ENCODE assay signal across 25 cellular contexts in genomic region chr1:155695107-155695506, GRCh38. TPM values are rescaled to one million over a fixed set of nuclear protein-coding genes. Genes with fewer than 3 reads are reported as not detected.
DNase-seq lines count a peak whose midpoint lies in the region; FAIRE-seq and TF ChIP-seq lines count a peak whose summit lies in the region.
"Had no signal": no experiment of that assay in that cellular context is flagged by ENCODE, and none has a peak within 500 bp of the region (broad histone marks: within the 10 kb centered on the region; RNA-seq: fewer than 3 reads in every experiment).

No MANE protein-coding gene starts in this region.

- H3K4me1 Mint-ChIP-seq in activated T-cell treated with anti-CD3 and anti-CD28 coated beads, Interleukin-2, amount 50 U/mL, for 24 hours (ENCODE audit: low read depth), result peaks cover 80% of the 10 kb centered on the region

- intact Hi-C loops in prostate gland (cut with DNase I), result no loop called here

- no peak for TF ChIP-seq POLR2A in prostate gland (IDR thresholded peaks at IDR 0.05)

- FAIRE-seq in small intestine (lab: Jason Lieb, UNC), result no peak
- FAIRE-seq: A204.1, GM18507, GM19239 had no signal

- H3K36me3 ChIP-seq in prostate gland (no peaks in the 10 kb centered on the region), small intestine (ENCODE audit: control insufficient read depth in 2 of 2, insufficient read depth in 2 of 2, low read length in 2 of 2) (peaks cover 0 to 5% of the 10 kb centered on the region in 2 donors)
- H3K36me3 ChIP-seq: uterus had no signal

- no peak overlapping the region for H3K27ac Mint-ChIP-seq in activated T-cell treated with anti-CD3 and anti-CD28 coated beads, Interleukin-2, amount 50 U/mL, for 24 hours
- H3K27ac Mint-ChIP-seq: activated naive CD4-positive, alpha-beta T cell treated with anti-CD3 and anti-CD28 coated beads, Interleukin-2, amount 10 ng/mL, durations not matched to agents 7 days and 5 days; CD8-positive, alpha-beta T cell had no signal

- no peak for DNase-seq in activated T-cell treated with anti-CD3 and anti-CD28 coated beads, Interleukin-2, amount 50 U/mL, for 24 hours
- DNase-seq in activated T-cell treated with anti-CD3 and anti-CD28 coated beads for 4 hours (no peak), fibroblast of mammary gland (ENCODE audit: low read depth) (peak; percentile 16), prostate gland (ENCODE audit: low spot score) (peak; percentile 71), HPDE6-E6E7 (ENCODE audit: extremely low spot score) (no peak), small intestine (no peak), SHP77 treated with DMSO at 0.1 percent for 48 hours (lab: John Stamatoyannopoulos, UW) (no peak)
- DNase-seq: activated CD4-positive, CD25-positive, alpha-beta regulatory T cell treated with anti-CD3 and anti-CD28 coated beads, Interleukin-2, amount 50 U/mL, for 72 hours; activated CD8-positive, alpha-beta memory T cell treated with anti-CD3 and anti-CD28 coated beads, Interleukin-2, amount 50 U/mL, for 48 hours; activated naive CD4-positive, alpha-beta T cell treated with anti-CD3 and anti-CD28 coated beads, Interleukin-2, amount 10 ng/mL, durations not matched to agents 7 days and 5 days; CD8-positive, alpha-beta T cell; DMS79 treated with DMSO at 0.1 percent for 48 hours; HCEC 1CT; hypothalamus; kidney glomerular epithelial cell; NCI-H1436 treated with DMSO at 0.1 percent for 48 hours; NCI-H446 treated with DMSO at 0.1 percent for 48 hours; right cardiac atrium; uterus had no signal

- WGBS in prostate gland, result 8% methylated on average over 4 of the region's 4 CpGs
- WGBS in small intestine, 3 donors, result 39 to 45% (median 44%) methylated on average over 4 of the region's 4 CpGs

- H3K4me3 ChIP-seq in fibroblast of mammary gland (ENCODE audit: control insufficient read depth, low read depth, low read length), result peak overlapping the region; percentile 43
- no peak overlapping the region for H3K4me3 ChIP-seq in prostate gland
- no peak overlapping the region for H3K4me3 ChIP-seq in small intestine (ENCODE audit: low read depth in 1 of 2, low read length in 2 of 2)
- H3K4me3 ChIP-seq: SJSA1, uterus had no signal

- H3K9me3 ChIP-seq in prostate gland, result no peaks in the 10 kb centered on the region
- H3K9me3 ChIP-seq in small intestine (ENCODE audit: control insufficient read depth, low read depth), result no peaks in the 10 kb centered on the region
- H3K9me3 ChIP-seq: SJSA1, uterus had no signal

- peak overlapping the region; percentile 80 for H3K4me3 Mint-ChIP-seq in activated T-cell treated with anti-CD3 and anti-CD28 coated beads, Interleukin-2, amount 50 U/mL, for 24 hours
- H3K4me3 Mint-ChIP-seq: activated naive CD4-positive, alpha-beta T cell treated with anti-CD3 and anti-CD28 coated beads, Interleukin-2, amount 10 ng/mL, durations not matched to agents 7 days and 5 days; CD8-positive, alpha-beta T cell had no signal

- peaks cover 5% of the 10 kb centered on the region for H3K4me1 ChIP-seq in prostate gland (replicated peaks)
- peaks cover 0 to 7% of the 10 kb centered on the region in 2 donors for H3K4me1 ChIP-seq in small intestine (ENCODE audit: control insufficient read depth in 2 of 2, insufficient read depth in 1 of 2, low read depth in 1 of 2, low read length in 1 of 2)
- H3K4me1 ChIP-seq: uterus had no signal

- no peaks in the 10 kb centered on the region for H3K27me3 Mint-ChIP-seq in activated T-cell treated with anti-CD3 and anti-CD28 coated beads, Interleukin-2, amount 50 U/mL, for 24 hours
- H3K27me3 Mint-ChIP-seq: activated naive CD4-positive, alpha-beta T cell treated with anti-CD3 and anti-CD28 coated beads, Interleukin-2, amount 10 ng/mL, durations not matched to agents 7 days and 5 days had no signal

- H3K36me3 Mint-ChIP-seq in activated T-cell treated with anti-CD3 and anti-CD28 coated beads, Interleukin-2, amount 50 U/mL, for 24 hours (ENCODE audit: low read depth), result peaks cover 92% of the 10 kb centered on the region

- TF ChIP-seq CTCF in VCaP (conservative IDR thresholded peaks at IDR 0.05) (no peak), fibroblast of mammary gland (conservative IDR thresholded peaks at IDR 0.05; ENCODE audit: control insufficient read depth, insufficient read depth, low read depth, low read length) (no peak), prostate gland (IDR thresholded peaks at IDR 0.05) (no peak)

- no peaks in the 10 kb centered on the region for H3K27me3 ChIP-seq in prostate gland (replicated peaks; ENCODE audit: insufficient read depth)
- H3K27me3 ChIP-seq in small intestine (ENCODE audit: control insufficient read depth in 2 of 2, insufficient read depth in 2 of 2, low read length in 2 of 2), result no peaks in the 10 kb centered on the region
- H3K27me3 ChIP-seq: SJSA1, uterus had no signal

- no peaks in the 10 kb centered on the region for H3K9me3 Mint-ChIP-seq in activated T-cell treated with anti-CD3 and anti-CD28 coated beads, Interleukin-2, amount 50 U/mL, for 24 hours
- H3K9me3 Mint-ChIP-seq: CD8-positive, alpha-beta T cell had no signal

- peak overlapping the region; percentile 91 for H3K27ac ChIP-seq in VCaP
- H3K27ac ChIP-seq in prostate gland, result peak overlapping the region; percentile 53 to 54
- peak overlapping the region in 1 of 2 donors; percentile 34 for H3K27ac ChIP-seq in small intestine (ENCODE audit: low read depth in 1 of 2, low read length in 1 of 2)
- H3K27ac ChIP-seq: KMS-11, SJSA1, uterus had no signal

RNA-seq across cellular contexts. Expression of gene DAP3, which starts 6.2 kb away (rescaled TPM):
- total RNA-seq in prostate gland, result 100 to 1,000 TPM; 139 to 151 TPM
- 10 to 100 TPM; 88.3 to 97.8 (median 94.6) TPM for polyA plus RNA-seq in small intestine

RNA-seq across cellular contexts. Expression of gene YY1AP1, which starts 6.5 kb away (rescaled TPM):
- 100 to 1,000 TPM in 1 of 2 donors, 10 to 100 TPM in 1; 63.4 to 121 TPM for total RNA-seq in prostate gland
- 10 to 100 TPM; 29.4 to 35.8 (median 34.6) TPM for polyA plus RNA-seq in small intestine

Comparison
In these comparisons a context has a peak if more than half of its experiments do, and no peak if none do; other contexts are left out.
1. DNase-seq: peak in fibroblast of mammary gland (single experiment) and prostate gland (single experiment); none in activated T-cell treated with anti-CD3 and anti-CD28 coated beads, Interleukin-2, amount 50 U/mL, for 24 hours (single experiment), activated T-cell treated with anti-CD3 and anti-CD28 coated beads for 4 hours (single experiment), HPDE6-E6E7 (single experiment), small intestine (single experiment) and SHP77 treated with DMSO at 0.1 percent for 48 hours (single experiment).